9 cellular contexts compared by ENCODE assay signal in the genomic region with DNA sequence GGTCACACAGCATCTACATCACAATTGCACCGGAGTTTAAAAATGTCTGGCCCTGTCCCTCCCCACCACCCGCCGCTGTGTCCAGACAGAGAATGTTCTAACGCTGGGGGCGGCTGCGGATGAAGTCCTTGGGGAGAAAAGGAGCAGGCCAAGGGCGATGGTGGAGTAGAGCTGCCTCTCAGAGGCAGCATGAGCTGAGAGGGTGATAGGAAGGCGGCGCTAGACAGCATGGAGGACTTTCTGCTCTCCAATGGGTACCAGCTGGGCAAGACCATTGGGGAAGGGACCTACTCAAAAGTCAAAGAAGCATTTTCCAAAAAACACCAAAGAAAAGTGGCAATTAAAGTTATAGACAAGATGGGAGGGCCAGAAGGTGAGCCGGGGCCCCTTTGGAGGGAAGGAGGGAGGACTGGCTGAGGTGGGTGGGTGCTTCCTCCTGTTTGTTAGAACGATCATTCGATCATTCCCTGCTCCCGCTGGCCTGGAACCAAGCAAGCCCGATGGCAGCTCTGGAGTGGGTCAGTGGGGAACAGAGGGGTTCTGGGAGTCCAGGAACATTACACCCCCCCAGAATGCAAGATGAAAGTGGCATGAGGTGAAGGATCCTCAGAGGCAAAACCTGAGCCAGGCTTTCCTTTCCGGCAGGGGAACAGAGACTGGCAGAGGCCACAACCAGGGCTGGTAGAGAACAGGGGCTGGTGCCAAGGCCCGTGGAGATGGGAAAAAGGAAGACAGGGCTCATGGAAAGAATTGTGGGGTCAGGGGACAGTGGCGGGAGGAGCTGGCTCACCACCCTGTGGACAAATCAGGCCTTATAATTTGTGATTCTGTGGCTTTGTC. TPM values are rescaled to one million over a fixed set of nuclear protein-coding genes. Genes with fewer than 3 reads are reported as not detected.
DNase-seq lines count a peak whose midpoint lies in the region; ATAC-seq and TF ChIP-seq lines count a peak whose summit lies in the region.
"Had no signal": no experiment of that assay in that cellular context is flagged by ENCODE, and none has a peak within 500 bp of the region (broad histone marks: within the 10 kb centered on the region; RNA-seq: fewer than 3 reads in every experiment).

A gene with protein sequence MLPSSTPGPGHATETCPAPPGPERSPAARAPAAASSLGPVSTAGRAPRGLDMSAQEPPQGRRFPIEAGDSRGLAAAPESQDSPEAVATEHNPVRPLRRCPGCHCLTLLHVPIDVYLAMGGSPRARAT (minus strand): TSS at position 12 of the 840 bp plus-strand sequence. CDS start 394 bp downstream, outside the sequence.
A gene with protein sequence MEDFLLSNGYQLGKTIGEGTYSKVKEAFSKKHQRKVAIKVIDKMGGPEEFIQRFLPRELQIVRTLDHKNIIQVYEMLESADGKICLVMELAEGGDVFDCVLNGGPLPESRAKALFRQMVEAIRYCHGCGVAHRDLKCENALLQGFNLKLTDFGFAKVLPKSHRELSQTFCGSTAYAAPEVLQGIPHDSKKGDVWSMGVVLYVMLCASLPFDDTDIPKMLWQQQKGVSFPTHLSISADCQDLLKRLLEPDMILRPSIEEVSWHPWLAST (plus strand): TSS at position 66 of the 840 bp plus-strand sequence. CDS start 163 bp downstream, at position 229.

- peaks cover 24% of the 10 kb centered on the region for H3K27me3 Mint-ChIP-seq in H9 (ENCODE audit: low read depth)
- peaks cover 3% of the 10 kb centered on the region for H3K27me3 Mint-ChIP-seq in brain
- peaks cover 7% of the 10 kb centered on the region for H3K27me3 Mint-ChIP-seq in activated CD8-positive, alpha-beta memory T cell treated with anti-CD3 and anti-CD28 coated beads, Interleukin-2, amount 10 ng/mL, durations not matched to agents 7 days and 5 days
- H3K27me3 Mint-ChIP-seq in activated CD4-positive, alpha-beta memory T cell treated with anti-CD3 and anti-CD28 coated beads for 36 hours, result peaks cover 3% of the 10 kb centered on the region

- H3K36me3 ChIP-seq in iPS-18a (ENCODE audit: control insufficient read depth, low read depth, low read length) (peaks cover 28% of the 10 kb centered on the region), spleen (peaks cover 0 to 61% (median 37%) of the 10 kb centered on the region in 6 donors)

- no peak within 1 kb of the TSS for H2BK5ac ChIP-seq in H9 (ENCODE audit: insufficient read length, low read length)

- H3K4ac ChIP-seq in H9 (ENCODE audit: low read depth, low read length), result no peak within 1 kb of the TSS

- H2BK15ac ChIP-seq in H9 (ENCODE audit: low read depth, low read length), result no peak within 1 kb of the TSS

- H4K8ac ChIP-seq in H9 (replicated peaks; ENCODE audit: insufficient read length, low read depth, low read length), result no peak within 1 kb of the TSS

- no peaks in the 10 kb centered on the region for H3K79me1 ChIP-seq in H9 (ENCODE audit: insufficient read depth, low read depth, low read length, poor library complexity, severe bottlenecking)

- no peak within 1 kb of the TSS for H2BK12ac ChIP-seq in H9 (ENCODE audit: insufficient read length, low read depth, low read length)

- H2BK20ac ChIP-seq in H9 (ENCODE audit: low read depth, low read length, poor library complexity, severe bottlenecking), result no peak within 1 kb of the TSS

- H3K56ac ChIP-seq in H9 (ENCODE audit: insufficient read length, low read depth, low read length), result no peak within 1 kb of the TSS

- TF ChIP-seq CTCF in H9 (conservative IDR thresholded peaks at IDR 0.05), result no peak
- no peak for TF ChIP-seq CTCF in brain (conservative IDR thresholded peaks at IDR 0.05)
- TF ChIP-seq CTCF in spleen (IDR thresholded peaks at IDR 0.05 in 8 of 11, conservative IDR thresholded peaks at IDR 0.05 in 3 of 11), result no peak

- no peak within 1 kb of the TSS for H2BK120ac ChIP-seq in H9 (ENCODE audit: low read depth, low read length, poor library complexity, severe bottlenecking)

- TF ChIP-seq POLR2A in spleen (IDR thresholded peaks at IDR 0.05), result no peak

- H3K4me1 Mint-ChIP-seq in H9, result peaks cover 8 to 12% of the 10 kb centered on the region in 2 experiments
- peaks cover 24% of the 10 kb centered on the region for H3K4me1 Mint-ChIP-seq in brain
- peaks cover 14% of the 10 kb centered on the region for H3K4me1 Mint-ChIP-seq in activated CD8-positive, alpha-beta memory T cell treated with anti-CD3 and anti-CD28 coated beads, Interleukin-2, amount 10 ng/mL, durations not matched to agents 7 days and 5 days
- H3K4me1 Mint-ChIP-seq in activated CD4-positive, alpha-beta memory T cell treated with anti-CD3 and anti-CD28 coated beads for 36 hours (ENCODE audit: low read depth), result peaks cover 22% of the 10 kb centered on the region

- no peak within 1 kb of the TSS for H4K5ac ChIP-seq in H9 (ENCODE audit: insufficient read length, low read depth, low read length)

- DNase-seq in H9, result peak; percentile 61
- peak; percentile 56 for DNase-seq in spleen
- no peak for DNase-seq in KBM-7
- no peak for DNase-seq in activated CD8-positive, alpha-beta memory T cell treated with anti-CD3 and anti-CD28 coated beads, Interleukin-2, amount 10 ng/mL, durations not matched to agents 7 days and 5 days
- no peak for DNase-seq in activated CD4-positive, alpha-beta memory T cell treated with anti-CD3 and anti-CD28 coated beads for 36 hours
- no peak for DNase-seq in HEK293T (ENCODE audit: extremely low spot score)

- no peak within 1 kb of the TSS for H4K91ac ChIP-seq in H9 (ENCODE audit: insufficient read length, low read depth, low read length)

- CTCF ChIA-PET in activated CD8-positive, alpha-beta memory T cell treated with anti-CD3 and anti-CD28 coated beads, Interleukin-2, amount 10 ng/mL, durations not matched to agents 7 days and 5 days (lab: Charles Lee), result interaction anchor here (1.0 to 1.8 kb wide), 2 partner anchors 10 to 114 kb away, joined by 3 to 5 read pairs; no protein-coding TSS in a partner anchor
- CTCF ChIA-PET in activated CD4-positive, alpha-beta memory T cell treated with anti-CD3 and anti-CD28 coated beads for 36 hours (lab: Charles Lee), result interaction anchor here (0.8 to 1.4 kb wide), 2 partner anchors 147 to 162 kb away, joined by 3 read pairs; partner anchors contain the start of gene CCDC28B
- CTCF ChIA-PET in HEK293T (lab: Yijun Ruan, JAX), result interaction anchor here (1.0 kb wide), 1 partner anchor 147 kb away, joined by 4 read pairs; no protein-coding TSS in a partner anchor

- H3K4me3 Mint-ChIP-seq in H9, result peak within 1 kb of the TSS; percentile 45 to 60
- peak within 1 kb of the TSS in 4 of 5 experiments; percentile 1 to 33 (median 18) for H3K4me3 Mint-ChIP-seq in brain
- H3K4me3 Mint-ChIP-seq in activated CD8-positive, alpha-beta memory T cell treated with anti-CD3 and anti-CD28 coated beads, Interleukin-2, amount 10 ng/mL, durations not matched to agents 7 days and 5 days, result no peak within 1 kb of the TSS
- no peak within 1 kb of the TSS for H3K4me3 Mint-ChIP-seq in activated CD4-positive, alpha-beta memory T cell treated with anti-CD3 and anti-CD28 coated beads for 36 hours

- ATAC-seq in activated CD8-positive, alpha-beta memory T cell treated with anti-CD3 and anti-CD28 coated beads, Interleukin-2, amount 10 ng/mL, durations not matched to agents 7 days and 5 days, result no peak
- ATAC-seq: Panc1 had no signal

- H3T11ph ChIP-seq in H9 (ENCODE audit: low read length), result no peak within 1 kb of the TSS

- POLR2A ChIA-PET in activated CD4-positive, alpha-beta memory T cell treated with anti-CD3 and anti-CD28 coated beads for 36 hours (lab: Charles Lee), result interaction anchor here (1.0 kb wide), 2 partner anchors 27 to 43 kb away, joined by 3 read pairs; no protein-coding TSS in a partner anchor
- POLR2A ChIA-PET in HEK293T (lab: Yijun Ruan, JAX), result interaction anchor here (0.6 to 1.9 kb wide), 3 partner anchors 9 to 41 kb away, joined by 3 to 4 read pairs (median 4); no protein-coding TSS in a partner anchor

- no peaks in the 10 kb centered on the region for H3K79me2 ChIP-seq in H9 (ENCODE audit: insufficient read depth, low read length)

- peak within 1 kb of the TSS; percentile 66 for H3K18ac ChIP-seq in H9 (ENCODE audit: insufficient read length, low read depth, low read length)

- intact Hi-C loops in spleen (cut with DNase I; ENCODE audit: low total_unique reads), result no loop called here
- intact Hi-C loops in activated CD4-positive, alpha-beta memory T cell treated with anti-CD3 and anti-CD28 coated beads for 36 hours (cut with micrococcal nuclease), result no loop called here

- peak within 1 kb of the TSS; percentile 33 for H3K4me3 ChIP-seq in iPS-18a (ENCODE audit: low read length)
- H3K4me3 ChIP-seq in spleen, result peak within 1 kb of the TSS in 7 of 8 donors; percentile 15 to 61 (median 27)

- H3K27ac Mint-ChIP-seq in H9 (no peak within 1 kb of the TSS; a peak in 1 of 7 replicates), brain (peak within 1 kb of the TSS in 3 of 5 experiments; percentile 46 to 88 (median 65))
- H3K27ac Mint-ChIP-seq in activated CD8-positive, alpha-beta memory T cell treated with anti-CD3 and anti-CD28 coated beads, Interleukin-2, amount 10 ng/mL, durations not matched to agents 7 days and 5 days, result no peak within 1 kb of the TSS
- no peak within 1 kb of the TSS for H3K27ac Mint-ChIP-seq in activated CD4-positive, alpha-beta memory T cell treated with anti-CD3 and anti-CD28 coated beads for 36 hours

- peaks cover 12% of the 10 kb centered on the region for H3K23me2 ChIP-seq in H9 (ENCODE audit: insufficient read length, low read depth, low read length, poor library complexity, severe bottlenecking)

- no CpG with 5 or more reads among the region's 17 CpGs for WGBS in H9 (ENCODE audit: extremely low coverage, insufficient read length, low lambda C conversion rate)
- WGBS in spleen, 5 donors, result 70 to 77% (median 76%) methylated on average over 17 of the region's 17 CpGs

- H3K27me3 ChIP-seq in H9 (ENCODE audit: insufficient read depth, low read length), result no peaks in the 10 kb centered on the region; the same call in 1 of the 2 replicates
- H3K27me3 ChIP-seq in iPS-18a (ENCODE audit: control insufficient read depth, insufficient read depth, low read length), result peaks cover 28% of the 10 kb centered on the region
- peaks cover 0 to 17% (median 0%) of the 10 kb centered on the region in 7 donors for H3K27me3 ChIP-seq in spleen (replicated peaks in 1 of 7)

- no peak within 1 kb of the TSS for H3K23ac ChIP-seq in H9 (ENCODE audit: insufficient read length, low read depth, low read length)

- no peak within 1 kb of the TSS for H2AK5ac ChIP-seq in H9 (ENCODE audit: insufficient read length, low read length)

- H3K9me3 ChIP-seq in H9 (ENCODE audit: control insufficient read depth, low read depth, low read length) (no peaks in the 10 kb centered on the region), iPS-18a (ENCODE audit: control insufficient read depth, low read depth, low read length) (no peaks in the 10 kb centered on the region), spleen (no peaks in the 10 kb centered on the region)

- H3K14ac ChIP-seq in H9 (ENCODE audit: insufficient read depth, low read length), result peak within 1 kb of the TSS; percentile 8

- in situ Hi-C loops in KBM-7 (cut with MboI; ENCODE audit: low pct_unique_long_range_greater_than_20kb, low sequenced_read_pairs), result no loop called here

- no peak within 1 kb of the TSS for H2AFZ ChIP-seq in H9 (ENCODE audit: low read length)

- H3K4me2 ChIP-seq in H9 (ENCODE audit: insufficient read depth, insufficient read length, low read length), result peak within 1 kb of the TSS; percentile 30

- H3K9me3 Mint-ChIP-seq in H9 (no peaks in the 10 kb centered on the region), brain (no peaks in the 10 kb centered on the region)
- no peaks in the 10 kb centered on the region for H3K9me3 Mint-ChIP-seq in activated CD8-positive, alpha-beta memory T cell treated with anti-CD3 and anti-CD28 coated beads, Interleukin-2, amount 10 ng/mL, durations not matched to agents 7 days and 5 days (ENCODE audit: low read depth)
- no peaks in the 10 kb centered on the region for H3K9me3 Mint-ChIP-seq in activated CD4-positive, alpha-beta memory T cell treated with anti-CD3 and anti-CD28 coated beads for 36 hours

- H4K20me1 ChIP-seq in H9 (ENCODE audit: control insufficient read depth, insufficient read depth, insufficient read length), result no peaks in the 10 kb centered on the region

- H3K4me1 ChIP-seq in H9 (ENCODE audit: insufficient read depth, low read length) (no peaks in the 10 kb centered on the region), iPS-18a (ENCODE audit: control insufficient read depth, low read depth, low read length) (no peaks in the 10 kb centered on the region), spleen (peaks cover 8 to 40% (median 30%) of the 10 kb centered on the region in 6 donors)

- no peak within 1 kb of the TSS for H3K9ac ChIP-seq in H9 (ENCODE audit: extremely low read depth, insufficient read length, low read length)
- no peak within 1 kb of the TSS for H3K9ac ChIP-seq in iPS-18a (ENCODE audit: low read length)

- H3K36me3 Mint-ChIP-seq in H9 (ENCODE audit: insufficient read depth in 1 of 3, low read depth in 3 of 3), result peaks cover 10 to 55% (median 45%) of the 10 kb centered on the region in 3 experiments
- peaks cover 29% of the 10 kb centered on the region for H3K36me3 Mint-ChIP-seq in brain
- peaks cover 5% of the 10 kb centered on the region for H3K36me3 Mint-ChIP-seq in activated CD8-positive, alpha-beta memory T cell treated with anti-CD3 and anti-CD28 coated beads, Interleukin-2, amount 10 ng/mL, durations not matched to agents 7 days and 5 days
- H3K36me3 Mint-ChIP-seq in activated CD4-positive, alpha-beta memory T cell treated with anti-CD3 and anti-CD28 coated beads for 36 hours, result peaks cover 13% of the 10 kb centered on the region

- H3K27ac ChIP-seq in H9 (ENCODE audit: insufficient read length, low read depth, low read length) (no peak within 1 kb of the TSS), iPS-18a (ENCODE audit: low read length) (no peak within 1 kb of the TSS), spleen (peak within 1 kb of the TSS in 7 of 8 donors; percentile 15 to 65 (median 48))

RNA-seq across cellular contexts. Expression of the first gene that starts in this region (rescaled TPM):
- total RNA-seq in H9 (2021) (5.6 and 8.3 TPM in 2 replicates), spleen (10 to 100 TPM; 10.5 to 23.5 (median 13.8) TPM)
- polyA plus RNA-seq in brain (ENCODE audit: insufficient read depth, low read depth, low replicate concordance) (3.0 TPM), spleen (10 to 100 TPM; 10.8 to 27.6 (median 26.5) TPM)
- 1 to 10 TPM; 4.1 to 5.4 TPM for total RNA-seq in activated CD8-positive, alpha-beta memory T cell treated with anti-CD3 and anti-CD28 coated beads, Interleukin-2, amount 10 ng/mL, durations not matched to agents 7 days and 5 days
- 1 to 10 TPM; 3.6 to 4.2 TPM for total RNA-seq in activated CD4-positive, alpha-beta memory T cell treated with anti-CD3 and anti-CD28 coated beads for 36 hours

RNA-seq across cellular contexts. Expression of the second gene that starts in this region (rescaled TPM):
- 1.6 and 2.1 TPM in 2 replicates for total RNA-seq in H9 (2021)
- not detected for polyA plus RNA-seq in brain (ENCODE audit: insufficient read depth, low read depth, low replicate concordance)
- 1 to 10 TPM in 6 of 7 donors, under 1 TPM in 1; 0.60 to 6.6 (median 3.9) TPM for total RNA-seq in spleen
- polyA plus RNA-seq in spleen, result 1 to 10 TPM in 1 of 3 donors, under 1 TPM in 2; 0.15 to 2.9 (median 0.27) TPM
- total RNA-seq in activated CD8-positive, alpha-beta memory T cell treated with anti-CD3 and anti-CD28 coated beads, Interleukin-2, amount 10 ng/mL, durations not matched to agents 7 days and 5 days, result under 1 TPM; 0.70 TPM
- total RNA-seq in activated CD4-positive, alpha-beta memory T cell treated with anti-CD3 and anti-CD28 coated beads for 36 hours, result under 1 TPM; 0.69 to 0.90 TPM

Comparison
In these comparisons a context has a peak if more than half of its experiments do, and no peak if none do; other contexts are left out.
1. DNase-seq: peak in H9 (single experiment) and spleen (single experiment); none in KBM-7 (single experiment), activated CD8-positive, alpha-beta memory T cell treated with anti-CD3 and anti-CD28 coated beads, Interleukin-2, amount 10 ng/mL, durations not matched to agents 7 days and 5 days (single experiment), activated CD4-positive, alpha-beta memory T cell treated with anti-CD3 and anti-CD28 coated beads for 36 hours (single experiment) and HEK293T (single experiment).
2. H3K27ac ChIP-seq: peak in spleen (7 of 8); none in H9 (single experiment) and iPS-18a (single experiment).
3. H3K27ac Mint-ChIP-seq: peak in brain (3 of 5); none in H9 (0 of 3), activated CD8-positive, alpha-beta memory T cell treated with anti-CD3 and anti-CD28 coated beads, Interleukin-2, amount 10 ng/mL, durations not matched to agents 7 days and 5 days (single experiment) and activated CD4-positive, alpha-beta memory T cell treated with anti-CD3 and anti-CD28 coated beads for 36 hours (single experiment).
4. H3K4me3 Mint-ChIP-seq: peak in H9 (2 of 2) and brain (4 of 5); none in activated CD8-positive, alpha-beta memory T cell treated with anti-CD3 and anti-CD28 coated beads, Interleukin-2, amount 10 ng/mL, durations not matched to agents 7 days and 5 days (single experiment) and activated CD4-positive, alpha-beta memory T cell treated with anti-CD3 and anti-CD28 coated beads for 36 hours (single experiment).